In genomic region chr15:64854526-64854925, GRCh38 we compare ENCODE assay signal across 14 cellular contexts. TPM values are rescaled to one million over a fixed set of nuclear protein-coding genes. Genes with fewer than 3 reads are reported as not detected.
DNase-seq lines count a peak whose midpoint lies in the region; TF ChIP-seq lines count a peak whose summit lies in the region.
"Had no signal": no experiment of that assay in that cellular context is flagged by ENCODE, and none has a peak within 500 bp of the region (broad histone marks: within the 10 kb centered on the region; RNA-seq: fewer than 3 reads in every experiment).

No MANE protein-coding gene starts in this region.

- H3K4me3 ChIP-seq in esophagus muscularis mucosa, result no peak overlapping the region
- H3K4me3 ChIP-seq in skeletal muscle tissue (ENCODE audit: low read length in 3 of 3), result no peak overlapping the region
- H3K4me3 ChIP-seq: psoas muscle had no signal

- H3K36me3 ChIP-seq in esophagus muscularis mucosa (peaks cover 21 to 67% (median 48%) of the 10 kb centered on the region in 4 donors), skeletal muscle tissue (ENCODE audit: control insufficient read depth in 3 of 3, insufficient read depth in 3 of 3, low read length in 3 of 3) (peaks cover 0 to 29% (median 17%) of the 10 kb centered on the region in 3 donors)

- DNase-seq in CD14-positive monocyte (ENCODE audit: low spot score) (no peak), esophagus muscularis mucosa (ENCODE audit: extremely low spot score) (no peak), inferior parietal cortex (ENCODE audit: extremely low spot score) (no peak), SHP77 (lab: John Stamatoyannopoulos, UW) (no peak), ACHN (no peak), NCI-H345 treated with DMSO at 0.1 percent for 48 hours (lab: John Stamatoyannopoulos, UW; ENCODE audit: unreplicated experiment) (no peak)
- DNase-seq: Calu3; mesendoderm; MM.1S; psoas muscle; stimulated activated CD4-positive, alpha-beta T cell treated with anti-CD3 and anti-CD28 coated beads, Interleukin-4, amount 100 ng/mL, for 24 hours had no signal

- TF ChIP-seq POLR2A in esophagus muscularis mucosa (IDR thresholded peaks at IDR 0.05; ENCODE audit: low read depth), result no peak

- peak overlapping the region in 1 of 3 donors; percentile 33 for H3K9ac ChIP-seq in skeletal muscle tissue (ENCODE audit: low read depth in 1 of 3, low read length in 3 of 3)

- in situ Hi-C loops in ACHN (cut with HindIII; ENCODE audit: low pct_ligation_motif_present, low pct_unique_long_range_greater_than_20kb, low sequenced_read_pairs), result no loop called here

- H3K27me3 ChIP-seq in esophagus muscularis mucosa (no peaks in the 10 kb centered on the region), skeletal muscle tissue (ENCODE audit: control insufficient read depth in 3 of 3, insufficient read depth in 3 of 3, low read length in 3 of 3) (no peaks in the 10 kb centered on the region)

- H3K36me3 Mint-ChIP-seq in CD14-positive monocyte, result peaks cover 81 to 99% of the 10 kb centered on the region in 2 donors
- peaks cover 5% of the 10 kb centered on the region for H3K36me3 Mint-ChIP-seq in IgD-negative memory B cell

- peaks cover 89 to 100% (median 100%) of the 10 kb centered on the region in 4 donors for H3K4me1 ChIP-seq in esophagus muscularis mucosa
- H3K4me1 ChIP-seq in skeletal muscle tissue (ENCODE audit: control insufficient read depth in 3 of 3, insufficient read depth in 3 of 3, low read length in 3 of 3), result peaks cover 47 to 75% (median 55%) of the 10 kb centered on the region in 3 donors

- no peak overlapping the region for H3K4me3 Mint-ChIP-seq in CD14-positive monocyte
- H3K4me3 Mint-ChIP-seq in IgD-negative memory B cell, result no peak overlapping the region
- H3K4me3 Mint-ChIP-seq: stimulated activated naive CD8-positive, alpha-beta T cell treated with anti-CD3 and anti-CD28 coated beads, Interleukin-15, Interleukin-2, amounts not matched to agents 100 ng/mL and 50 ng/mL, for 24 hours had no signal

- no peaks in the 10 kb centered on the region for H3K9me3 Mint-ChIP-seq in CD14-positive monocyte
- H3K9me3 Mint-ChIP-seq in IgD-negative memory B cell, result no peaks in the 10 kb centered on the region
- H3K9me3 Mint-ChIP-seq: stimulated activated naive CD8-positive, alpha-beta T cell treated with anti-CD3 and anti-CD28 coated beads, Interleukin-15, Interleukin-2, amounts not matched to agents 100 ng/mL and 50 ng/mL, for 24 hours had no signal

- peaks cover 92% of the 10 kb centered on the region for H3K4me1 Mint-ChIP-seq in CD14-positive monocyte
- peaks cover 22 to 51% (median 39%) of the 10 kb centered on the region in 3 donors for H3K4me1 Mint-ChIP-seq in IgD-negative memory B cell

- no peak for TF ChIP-seq CTCF in CD14-positive monocyte (IDR thresholded peaks at IDR 0.05)
- TF ChIP-seq CTCF in esophagus muscularis mucosa (IDR thresholded peaks at IDR 0.05), result no peak

- WGBS in esophagus muscularis mucosa, result 53% methylated on average over 3 of the region's 3 CpGs

- H3K27me3 Mint-ChIP-seq in CD14-positive monocyte (ENCODE audit: low read depth in 3 of 3), result peaks cover 0 to 4% (median 0%) of the 10 kb centered on the region in 3 donors
- no peaks in the 10 kb centered on the region for H3K27me3 Mint-ChIP-seq in IgD-negative memory B cell
- H3K27me3 Mint-ChIP-seq: stimulated activated naive CD8-positive, alpha-beta T cell treated with anti-CD3 and anti-CD28 coated beads, Interleukin-15, Interleukin-2, amounts not matched to agents 100 ng/mL and 50 ng/mL, for 24 hours had no signal

- TF ChIP-seq EP300 in esophagus muscularis mucosa (IDR thresholded peaks at IDR 0.05), result no peak

- intact Hi-C loops in CD14-positive monocyte (cut with micrococcal nuclease) (no loop called here), esophagus muscularis mucosa (cut with DNase I) (no loop called here)

- no peaks in the 10 kb centered on the region for H3K9me3 ChIP-seq in esophagus muscularis mucosa
- no peaks in the 10 kb centered on the region for H3K9me3 ChIP-seq in skeletal muscle tissue (ENCODE audit: control insufficient read depth in 3 of 3, low read length in 3 of 3)
- H3K9me3 ChIP-seq: psoas muscle had no signal

- peak overlapping the region; percentile 79 to 98 (median 92) for H3K27ac ChIP-seq in esophagus muscularis mucosa (replicated peaks in 1 of 4)
- H3K27ac ChIP-seq in skeletal muscle tissue (ENCODE audit: low read depth, low read length), result peak overlapping the region; percentile 9

- H3K27ac Mint-ChIP-seq in CD14-positive monocyte (peak overlapping the region; percentile 48 to 84 (median 75)), IgD-negative memory B cell (peak overlapping the region in 2 of 3 donors; percentile 17 to 57)
- H3K27ac Mint-ChIP-seq: stimulated activated naive CD8-positive, alpha-beta T cell treated with anti-CD3 and anti-CD28 coated beads, Interleukin-15, Interleukin-2, amounts not matched to agents 100 ng/mL and 50 ng/mL, for 24 hours had no signal

RNA-seq across cellular contexts. Expression of gene PLEKHO2, which starts 12.8 kb away (rescaled TPM):
- 10 to 100 TPM; 78.0 to 93.5 TPM for polyA plus RNA-seq in CD14-positive monocyte
- 45.1 TPM for polyA plus RNA-seq in IgD-negative memory B cell
- 100 to 1,000 TPM in 1 of 4 donors, 10 to 100 TPM in 3; 41.5 to 103 (median 51.2) TPM for total RNA-seq in esophagus muscularis mucosa
- total RNA-seq in skeletal muscle tissue, result 16.7 TPM

RNA-seq across cellular contexts. Expression of gene PIF1, which starts 29.1 kb away (rescaled TPM):
- polyA plus RNA-seq in CD14-positive monocyte (under 1 TPM in 1 of 2 donors, not detected in 1; 0.13 TPM), IgD-negative memory B cell (2.4 TPM)
- total RNA-seq in esophagus muscularis mucosa (1 to 10 TPM in 3 of 4 donors, under 1 TPM in 1; 0.78 to 4.4 (median 2.0) TPM), skeletal muscle tissue (2.1 TPM)

RNA-seq across cellular contexts. Expression of gene ANKDD1A, which starts 57.2 kb away (rescaled TPM):
- polyA plus RNA-seq in CD14-positive monocyte (under 1 TPM; 0.49 to 0.90 TPM), IgD-negative memory B cell (3.4 TPM)
- total RNA-seq in esophagus muscularis mucosa (10 to 100 TPM in 3 of 4 donors, 1 to 10 TPM in 1; 10.0 to 14.7 (median 11.0) TPM), skeletal muscle tissue (2.6 TPM)
